In genomic region chr7:47528471-47528870, GRCh38 we compare ENCODE assay signal across 26 cellular contexts. TPM values are rescaled to one million over a fixed set of nuclear protein-coding genes. Genes with fewer than 3 reads are reported as not detected.
DNase-seq lines count a peak whose midpoint lies in the region; ATAC-seq, FAIRE-seq and TF ChIP-seq lines count a peak whose summit lies in the region.
"Had no signal": no experiment of that assay in that cellular context is flagged by ENCODE, and none has a peak within 500 bp of the region (broad histone marks: within the 10 kb centered on the region; RNA-seq: fewer than 3 reads in every experiment).

No MANE protein-coding gene starts in this region.

- H3K9ac ChIP-seq in OCI-LY3 (ENCODE audit: low read length) = no peak overlapping the region
- H3K9ac ChIP-seq: SK-N-SH had no signal

- DNase-seq in A549 (ENCODE audit: low read depth in 1 of 2, low spot score in 1 of 2) (no peak), right lobe of liver (no peak), NCI-H510A (lab: John Stamatoyannopoulos, UW) (no peak)
- DNase-seq in activated CD8-positive, alpha-beta memory T cell treated with anti-CD3 and anti-CD28 coated beads for 24 hours = no peak
- DNase-seq in naive thymus-derived CD4-positive, alpha-beta T cell = no peak
- DNase-seq: ACHN; CD4-positive, CD25-positive, alpha-beta regulatory T cell; DMS79; GF-D8; GOT3; HCEC 1CT; IMR-90; KG1; NCI-H1048; NCI-H1417; NCI-H1694 treated with DMSO at 0.1 percent for 48 hours; NCI-H2081; NCI-H2227 treated with DMSO at 0.1 percent for 48 hours; NCI-H69; OCI-M1; SK-N-SH; T-helper 2 cell had no signal

- no peaks in the 10 kb centered on the region for H3K36me3 ChIP-seq in OCI-LY3 (replicated peaks; ENCODE audit: low read depth, low read length)
- H3K36me3 ChIP-seq in right lobe of liver = peaks cover 0 to 10% (median 6%) of the 10 kb centered on the region in 4 donors
- H3K36me3 ChIP-seq in naive thymus-derived CD4-positive, alpha-beta T cell (ENCODE audit: control insufficient read depth in 2 of 3, insufficient read depth in 3 of 3, low read length in 3 of 3) = no peaks in the 10 kb centered on the region

- no peak for TF ChIP-seq POLR2A in A549 (IDR thresholded peaks at IDR 0.05; ENCODE audit: low read length)
- no peak for TF ChIP-seq POLR2A in right lobe of liver (IDR thresholded peaks at IDR 0.05)

- WGBS in A549 (ENCODE audit: missing lambda C conversion rate) = 71% methylated on average over 6 of the region's 6 CpGs
- 34% methylated on average over 6 of the region's 6 CpGs for WGBS in right lobe of liver (ENCODE audit: insufficient coverage, low coverage, low lambda C conversion rate, missing lambda C conversion rate)

- H3K27ac ChIP-seq in A549 (peak overlapping the region; percentile 61 to 72; a peak in 5 of 6 replicates), OCI-LY3 (ENCODE audit: low read length) (no peak overlapping the region), right lobe of liver (peak overlapping the region in 2 of 3 donors; percentile 2 to 13)
- H3K27ac ChIP-seq in naive thymus-derived CD4-positive, alpha-beta T cell (ENCODE audit: low read depth, low read length) = no peak overlapping the region
- H3K27ac ChIP-seq: 22Rv1 had no signal

- H3K79me2 ChIP-seq in OCI-LY3 (ENCODE audit: low read length) = no peaks in the 10 kb centered on the region

- CTCF ChIA-PET in A549 (lab: Yijun Ruan, JAX) = no interaction called here
- CTCF ChIA-PET in naive thymus-derived CD4-positive, alpha-beta T cell (lab: Charles Lee) = no interaction called here

- TF ChIP-seq CTCF in A549 (IDR thresholded peaks at IDR 0.05) = no peak
- TF ChIP-seq CTCF in OCI-LY3 (IDR thresholded peaks at IDR 0.05; ENCODE audit: low read depth, low read length) = no peak
- TF ChIP-seq CTCF in right lobe of liver (IDR thresholded peaks at IDR 0.05) = no peak

- H3K4me2 ChIP-seq in A549 (peak overlapping the region; percentile 63), OCI-LY3 (ENCODE audit: low read length) (peak overlapping the region; percentile 55)
- H3K4me2 ChIP-seq: SK-N-SH had no signal

- FAIRE-seq in A549 (lab: Jason Lieb, UNC) = no peak

- no peak for TF ChIP-seq EP300 in A549 (IDR thresholded peaks at IDR 0.05)

- H3K27me3 Mint-ChIP-seq in naive thymus-derived CD4-positive, alpha-beta T cell = no peaks in the 10 kb centered on the region
- H3K27me3 Mint-ChIP-seq: CD4-positive, CD25-positive, alpha-beta regulatory T cell had no signal

- H3K4me1 Mint-ChIP-seq in naive thymus-derived CD4-positive, alpha-beta T cell = no peaks in the 10 kb centered on the region
- H3K4me1 Mint-ChIP-seq: CD4-positive, CD25-positive, alpha-beta regulatory T cell had no signal

- H3K27me3 ChIP-seq in OCI-LY3 (ENCODE audit: low read depth, low read length) (no peaks in the 10 kb centered on the region), right lobe of liver (no peaks in the 10 kb centered on the region)
- no peaks in the 10 kb centered on the region for H3K27me3 ChIP-seq in naive thymus-derived CD4-positive, alpha-beta T cell (ENCODE audit: control insufficient read depth in 2 of 2, insufficient read depth in 2 of 2, low read length in 2 of 2)

- H4K20me1 ChIP-seq in OCI-LY3 (ENCODE audit: insufficient read depth, low read length) = no peaks in the 10 kb centered on the region

- intact Hi-C loops in right lobe of liver (cut with DNase I) = no loop called here
- intact Hi-C loops in naive thymus-derived CD4-positive, alpha-beta T cell (cut with micrococcal nuclease) = no loop called here

- H3K9me3 ChIP-seq in A549 (no peaks in the 10 kb centered on the region; the same call in 2 of the 3 replicates), OCI-LY3 (ENCODE audit: insufficient read depth, low read length) (no peaks in the 10 kb centered on the region), right lobe of liver (no peaks in the 10 kb centered on the region)
- H3K9me3 ChIP-seq in naive thymus-derived CD4-positive, alpha-beta T cell (ENCODE audit: control insufficient read depth in 2 of 3, low read length in 3 of 3) = no peaks in the 10 kb centered on the region

- H3K4me1 ChIP-seq in A549 (peaks cover 58% of the 10 kb centered on the region), OCI-LY3 (ENCODE audit: low read length) (peaks cover 15% of the 10 kb centered on the region), right lobe of liver (peaks cover 0 to 31% (median 7%) of the 10 kb centered on the region in 4 donors)
- no peaks in the 10 kb centered on the region for H3K4me1 ChIP-seq in naive thymus-derived CD4-positive, alpha-beta T cell (ENCODE audit: control insufficient read depth in 2 of 2, insufficient read depth in 2 of 2, low read length in 2 of 2)

- no peak for TF ChIP-seq RAD21 in A549 (conservative IDR thresholded peaks at IDR 0.05 in 1 of 2, IDR thresholded peaks at IDR 0.05 in 1 of 2)

- H3K4me3 Mint-ChIP-seq in naive thymus-derived CD4-positive, alpha-beta T cell = no peak overlapping the region
- H3K4me3 Mint-ChIP-seq: CD4-positive, CD25-positive, alpha-beta regulatory T cell had no signal

- H3K4me3 ChIP-seq in A549 = no peak overlapping the region
- peak overlapping the region; percentile 7 for H3K4me3 ChIP-seq in OCI-LY3 (ENCODE audit: low read length)
- no peak overlapping the region for H3K4me3 ChIP-seq in right lobe of liver
- no peak overlapping the region for H3K4me3 ChIP-seq in naive thymus-derived CD4-positive, alpha-beta T cell (ENCODE audit: low read length)

- POLR2A ChIA-PET in A549 (lab: Yijun Ruan, JAX) = no interaction called here
- POLR2A ChIA-PET in naive thymus-derived CD4-positive, alpha-beta T cell (lab: Charles Lee) = no interaction called here

- no peak overlapping the region for H3K27ac Mint-ChIP-seq in naive thymus-derived CD4-positive, alpha-beta T cell
- H3K27ac Mint-ChIP-seq: CD4-positive, CD25-positive, alpha-beta regulatory T cell had no signal

- no peak for ATAC-seq in A549
- peak; percentile 44 for ATAC-seq in HG02870 (IDR thresholded peaks at IDR 0.05; ENCODE audit: unreplicated experiment)
- no peak for ATAC-seq in right lobe of liver
- no peak for ATAC-seq in GM19467 (IDR thresholded peaks at IDR 0.05; ENCODE audit: unreplicated experiment)
- no peak for ATAC-seq in naive thymus-derived CD4-positive, alpha-beta T cell

- H3K9me3 Mint-ChIP-seq in naive thymus-derived CD4-positive, alpha-beta T cell = peaks cover 0 to 14% (median 0%) of the 10 kb centered on the region in 11 donors
- H3K9me3 Mint-ChIP-seq: CD4-positive, CD25-positive, alpha-beta regulatory T cell had no signal

- no peak overlapping the region for H2AFZ ChIP-seq in OCI-LY3 (ENCODE audit: low read depth, low read length)

- H3K36me3 Mint-ChIP-seq in naive thymus-derived CD4-positive, alpha-beta T cell = no peaks in the 10 kb centered on the region
- H3K36me3 Mint-ChIP-seq: CD4-positive, CD25-positive, alpha-beta regulatory T cell had no signal

TF ChIP-seq in A549, 52 proteins besides CTCF, POLR2A, EP300 and RAD21:
- no peak for TF ChIP-seq CHD2 (IDR thresholded peaks at IDR 0.05; ENCODE audit: low read length, partially characterized antibody)
- TF ChIP-seq ZSCAN20 (CRISPR knock-in tag; IDR thresholded peaks at IDR 0.05) = no peak
- no peak for TF ChIP-seq USF2 (IDR thresholded peaks at IDR 0.05)
- no peak for TF ChIP-seq CBX8 (IDR thresholded peaks at IDR 0.05)

RNA-seq across cellular contexts. Expression of gene TNS3, which starts 53.4 kb away (rescaled TPM):
- polyA plus RNA-seq in A549 (2011; rRNA removed) (134 and 137 TPM in 2 replicates), A549 (2017; fragmentation: RNase III; extraction: RNeasy Plus Mini Kit Qiagen cat#74134 plus additional on column Dnase treatment) (107 to 122 TPM (median 107 TPM) in 3 replicates)
- 80.9 and 113 TPM in 2 replicates for polyA plus RNA-seq in A549 (2012; cell fraction: cytosol; rRNA removed)
- polyA plus RNA-seq in A549 (2012; cell fraction: nucleus; rRNA removed) = 217 and 283 TPM in 2 replicates
- 438 and 510 TPM in 2 replicates for polyA minus RNA-seq in A549 (2011; rRNA and poly(A)+ RNA removed)
- total RNA-seq in right lobe of liver = 10 to 100 TPM; 51.2 to 95.0 (median 58.4) TPM
- total RNA-seq in naive thymus-derived CD4-positive, alpha-beta T cell = 10 to 100 TPM in 1 of 5 experiments, 1 to 10 TPM in 3, under 1 TPM in 1; 0.85 to 38.3 (median 2.6) TPM
- polyA plus RNA-seq in naive thymus-derived CD4-positive, alpha-beta T cell = not detected
- polyA plus RNA-seq: CD4-positive, CD25-positive, alpha-beta regulatory T cell had no signal

Comparison
In these comparisons a context has a peak if more than half of its experiments do, and no peak if none do; other contexts are left out.
1. H3K27ac ChIP-seq: peak in A549 (2 of 2) and right lobe of liver (2 of 3); none in OCI-LY3 (single experiment) and naive thymus-derived CD4-positive, alpha-beta T cell (single experiment).